Comparison of ENCODE assay signal across 22 cellular contexts in the genomic region with DNA sequence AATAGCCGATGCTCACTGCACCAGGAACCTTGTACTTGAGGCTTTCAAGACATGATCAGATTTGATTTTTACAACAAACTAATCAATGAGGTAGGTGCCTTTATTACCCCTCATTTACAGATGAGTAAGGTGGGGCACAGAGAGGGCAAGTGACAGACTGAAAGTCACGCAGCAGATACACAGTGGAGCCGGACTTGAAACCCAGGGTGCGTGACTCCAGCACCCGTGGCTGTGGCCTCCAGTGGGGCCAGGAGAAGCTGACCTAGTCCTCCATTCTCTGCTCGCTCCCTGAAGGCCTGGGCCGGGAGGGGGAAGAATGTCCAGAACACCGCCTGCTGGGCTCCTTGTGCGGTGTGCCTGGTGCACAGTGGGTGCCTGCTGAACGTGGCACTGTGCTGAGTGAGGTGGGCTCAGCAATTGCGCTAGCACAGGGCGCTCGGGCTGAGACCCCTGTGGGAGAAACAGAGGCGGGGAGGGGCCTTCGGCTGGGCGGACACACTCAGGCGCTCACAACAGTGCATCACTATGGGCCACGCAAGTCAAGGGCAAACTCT.
DNase-seq lines count a peak whose midpoint lies in the region; ATAC-seq and TF ChIP-seq lines count a peak whose summit lies in the region.
"Had no signal": no experiment of that assay in that cellular context is flagged by ENCODE, and none has a peak within 500 bp of the region (broad histone marks: within the 10 kb centered on the region; RNA-seq: fewer than 3 reads in every experiment).

No MANE protein-coding gene starts in this region.

- TF ChIP-seq CTCF in left ventricle myocardium inferior (IDR thresholded peaks at IDR 0.05; ENCODE audit: borderline replicate concordance) (no peak), gastroesophageal sphincter (IDR thresholded peaks at IDR 0.05) (no peak), Peyer's patch (IDR thresholded peaks at IDR 0.05) (no peak)

- H3K4me3 ChIP-seq in left ventricle myocardium inferior = no peak overlapping the region
- no peak overlapping the region for H3K4me3 ChIP-seq in gastroesophageal sphincter
- no peak overlapping the region for H3K4me3 ChIP-seq in rectal smooth muscle tissue (ENCODE audit: low read length)
- no peak overlapping the region for H3K4me3 ChIP-seq in Peyer's patch
- H3K4me3 ChIP-seq: colonic mucosa, GM12878, SJSA1 had no signal

- peaks cover 6% of the 10 kb centered on the region for H3K9me3 ChIP-seq in left ventricle myocardium inferior (replicated peaks)
- H3K9me3 ChIP-seq in gastroesophageal sphincter = peaks cover 0 to 5% (median 0%) of the 10 kb centered on the region in 3 donors
- no peaks in the 10 kb centered on the region for H3K9me3 ChIP-seq in Peyer's patch
- H3K9me3 ChIP-seq: colonic mucosa, SJSA1 had no signal

- no peak for DNase-seq in left ventricle myocardium inferior
- DNase-seq in cardiac septum (ENCODE audit: low spot score) = no peak
- DNase-seq in Ammon's horn (ENCODE audit: low spot score) = no peak
- no peak for DNase-seq in Peyer's patch
- no peak for DNase-seq in NCI-H1436 treated with DMSO at 0.1 percent for 48 hours (lab: John Stamatoyannopoulos, UW)
- DNase-seq: activated CD4-positive, alpha-beta T cell treated with anti-CD3 and anti-CD28 coated beads, Interleukin-2, amount 50 U/mL, for 48 hours; activated naive CD4-positive, alpha-beta T cell treated with Interleukin-2 at 50 U/mL for 16 hours; activated T-cell treated with anti-CD3 and anti-CD28 coated beads, Interleukin-2, amount 50 U/mL, for 1 hour; CD4-positive, CD25-positive, alpha-beta regulatory T cell; colonic mucosa; GF-D8; HCEC 1CT; mesendoderm; natural killer cell; T-helper 2 cell; WERI-Rb-1 had no signal

- TF ChIP-seq EP300 in gastroesophageal sphincter (IDR thresholded peaks at IDR 0.05) = no peak

- no peaks in the 10 kb centered on the region for H3K27me3 ChIP-seq in left ventricle myocardium inferior (ENCODE audit: low read depth)
- H3K27me3 ChIP-seq in gastroesophageal sphincter = no peaks in the 10 kb centered on the region
- H3K27me3 ChIP-seq in rectal smooth muscle tissue (ENCODE audit: control insufficient read depth, insufficient read depth, low read length) = no peaks in the 10 kb centered on the region
- H3K27me3 ChIP-seq in Peyer's patch = no peaks in the 10 kb centered on the region
- H3K27me3 ChIP-seq: colonic mucosa, SJSA1 had no signal

- peaks cover 77% of the 10 kb centered on the region for H3K4me1 ChIP-seq in left ventricle myocardium inferior
- peaks cover 5 to 79% (median 43%) of the 10 kb centered on the region in 3 donors for H3K4me1 ChIP-seq in gastroesophageal sphincter
- peaks cover 48% of the 10 kb centered on the region for H3K4me1 ChIP-seq in rectal smooth muscle tissue (ENCODE audit: control insufficient read depth, insufficient read depth, low read length)
- peaks cover 0 to 47% (median 4%) of the 10 kb centered on the region in 4 donors for H3K4me1 ChIP-seq in Peyer's patch

- H3K36me3 ChIP-seq in left ventricle myocardium inferior (no peaks in the 10 kb centered on the region), gastroesophageal sphincter (no peaks in the 10 kb centered on the region), rectal smooth muscle tissue (ENCODE audit: control insufficient read depth, insufficient read depth, low read length) (no peaks in the 10 kb centered on the region), Peyer's patch (no peaks in the 10 kb centered on the region)
- H3K36me3 ChIP-seq: colonic mucosa, SJSA1, WERI-Rb-1 had no signal

- no peak overlapping the region for H3K9ac ChIP-seq in rectal smooth muscle tissue (ENCODE audit: low read length)

- ATAC-seq in gastroesophageal sphincter (no peak), GM18517 (IDR thresholded peaks at IDR 0.05; ENCODE audit: unreplicated experiment) (no peak)
- ATAC-seq: GM12878, natural killer cell had no signal

- intact Hi-C loops in left ventricle myocardium inferior (cut with micrococcal nuclease) (no loop called here), cardiac septum (cut with DNase I) (loop anchor here (5.0 kb wide), 2 partner anchors 120 to 175 kb away; no protein-coding TSS in a partner anchor)

- no peak for TF ChIP-seq POLR2A in gastroesophageal sphincter (IDR thresholded peaks at IDR 0.05)
- no peak for TF ChIP-seq POLR2A in Peyer's patch (IDR thresholded peaks at IDR 0.05)

- no CpG with 5 or more reads among the region's 18 CpGs for WGBS in gastroesophageal sphincter (ENCODE audit: low coverage in 1 of 2), 2 donors

- peak overlapping the region; percentile 26 for H3K27ac ChIP-seq in left ventricle myocardium inferior (replicated peaks)
- peak overlapping the region; percentile 84 to 90 (median 87) for H3K27ac ChIP-seq in gastroesophageal sphincter
- peak overlapping the region; percentile 86 for H3K27ac ChIP-seq in rectal smooth muscle tissue (ENCODE audit: low read depth, low read length)
- peak overlapping the region in 1 of 4 donors; percentile 10 for H3K27ac ChIP-seq in Peyer's patch
- H3K27ac ChIP-seq: colonic mucosa, HL-60, SJSA1, WERI-Rb-1 had no signal
